ENCODE assay signal across 8 cellular contexts in genomic region chr7:38249849-38250248, GRCh38.
DNase-seq lines count a peak whose midpoint lies in the region; ATAC-seq lines count a peak whose summit lies in the region.
"Not testable (repeated sequence)": the region's sequence is repeated elsewhere in the genome, so short reads cannot be mapped to it uniquely, and the experiment has no call there.

No MANE protein-coding gene starts in this region.

- peaks cover 9 to 42% of the 10 kb centered on the region in 2 donors for H3K36me3 Mint-ChIP-seq in CD4-positive, alpha-beta memory T cell
- peaks cover 41% of the 10 kb centered on the region for H3K36me3 Mint-ChIP-seq in activated CD4-positive, alpha-beta memory T cell treated with anti-CD3 and anti-CD28 coated beads, Interleukin-2, amount 10 ng/mL, durations not matched to agents 7 days and 5 days (ENCODE audit: low read depth)
- H3K36me3 Mint-ChIP-seq in memory B cell = not testable (repeated sequence)

- not testable (repeated sequence) for H3K27me3 Mint-ChIP-seq in CD4-positive, alpha-beta memory T cell; activated CD4-positive, alpha-beta memory T cell treated with anti-CD3 and anti-CD28 coated beads, Interleukin-2, amount 10 ng/mL, durations not matched to agents 7 days and 5 days; memory B cell

- H3K4me1 ChIP-seq in CD4-positive, alpha-beta memory T cell (ENCODE audit: insufficient read depth, low read length) = not testable (repeated sequence)

- not testable (repeated sequence) for H3K27ac ChIP-seq in CD4-positive, alpha-beta memory T cell (ENCODE audit: low read depth, low read length)

- peak; percentile 97 for ATAC-seq in GM18858 (IDR thresholded peaks at IDR 0.05; ENCODE audit: unreplicated experiment)
- ATAC-seq in GM19467 (IDR thresholded peaks at IDR 0.05; ENCODE audit: unreplicated experiment) = peak; percentile 92
- peak; percentile 89 for ATAC-seq in HG02623 (IDR thresholded peaks at IDR 0.05; ENCODE audit: unreplicated experiment)
- ATAC-seq in HG03196 (IDR thresholded peaks at IDR 0.05; ENCODE audit: unreplicated experiment) = peak; percentile 84
- ATAC-seq in memory B cell (ENCODE audit: low read depth) = peak; percentile 76

- H3K4me3 ChIP-seq in CD4-positive, alpha-beta memory T cell (ENCODE audit: low read length in 2 of 2) = not testable (repeated sequence)

- CTCF ChIA-PET in CD4-positive, alpha-beta memory T cell (lab: Charles Lee; ENCODE audit: partially characterized antibody); activated CD4-positive, alpha-beta memory T cell treated with anti-CD3 and anti-CD28 coated beads, Interleukin-2, amount 10 ng/mL, durations not matched to agents 7 days and 5 days (lab: Charles Lee): not testable (repeated sequence)

- not testable (repeated sequence) for H3K36me3 ChIP-seq in CD4-positive, alpha-beta memory T cell (ENCODE audit: insufficient read depth, low read length)

- POLR2A ChIA-PET in CD4-positive, alpha-beta memory T cell (lab: Charles Lee; ENCODE audit: partially characterized antibody); activated CD4-positive, alpha-beta memory T cell treated with anti-CD3 and anti-CD28 coated beads, Interleukin-2, amount 10 ng/mL, durations not matched to agents 7 days and 5 days (lab: Charles Lee): not testable (repeated sequence)

- not testable (repeated sequence) for H3K9me3 Mint-ChIP-seq in CD4-positive, alpha-beta memory T cell; activated CD4-positive, alpha-beta memory T cell treated with anti-CD3 and anti-CD28 coated beads, Interleukin-2, amount 10 ng/mL, durations not matched to agents 7 days and 5 days; memory B cell

- H3K27me3 ChIP-seq in CD4-positive, alpha-beta memory T cell (ENCODE audit: insufficient read depth, low read length) = not testable (repeated sequence)

- intact Hi-C loops in CD4-positive, alpha-beta memory T cell (cut with micrococcal nuclease) = not testable (repeated sequence)

- H3K27ac Mint-ChIP-seq in CD4-positive, alpha-beta memory T cell = peak overlapping the region in 2 of 7 donors; percentile 25 to 46
- peak overlapping the region; percentile 10 for H3K27ac Mint-ChIP-seq in activated CD4-positive, alpha-beta memory T cell treated with anti-CD3 and anti-CD28 coated beads, Interleukin-2, amount 10 ng/mL, durations not matched to agents 7 days and 5 days
- not testable (repeated sequence) for H3K27ac Mint-ChIP-seq in memory B cell

- not testable (repeated sequence) for H3K9me3 ChIP-seq in CD4-positive, alpha-beta memory T cell (ENCODE audit: control insufficient read depth in 1 of 2, low read length in 2 of 2)

- not testable (repeated sequence) for DNase-seq in CD4-positive, alpha-beta memory T cell; activated CD4-positive, alpha-beta memory T cell treated with anti-CD3 and anti-CD28 coated beads, Interleukin-2, amount 10 ng/mL, durations not matched to agents 7 days and 5 days; memory B cell (ENCODE audit: low spot score in 2 of 2)
- peak; percentile 80 for DNase-seq in MV-4-11 (lab: John Stamatoyannopoulos, UW)

- H3K4me3 Mint-ChIP-seq in CD4-positive, alpha-beta memory T cell = peak overlapping the region in 7 of 8 donors; percentile 20 to 79 (median 60)
- peak overlapping the region; percentile 63 for H3K4me3 Mint-ChIP-seq in activated CD4-positive, alpha-beta memory T cell treated with anti-CD3 and anti-CD28 coated beads, Interleukin-2, amount 10 ng/mL, durations not matched to agents 7 days and 5 days
- H3K4me3 Mint-ChIP-seq in memory B cell = not testable (repeated sequence)

- peaks cover 3 to 35% (median 13%) of the 10 kb centered on the region in 4 donors for H3K4me1 Mint-ChIP-seq in CD4-positive, alpha-beta memory T cell
- H3K4me1 Mint-ChIP-seq in activated CD4-positive, alpha-beta memory T cell treated with anti-CD3 and anti-CD28 coated beads, Interleukin-2, amount 10 ng/mL, durations not matched to agents 7 days and 5 days = peaks cover 19% of the 10 kb centered on the region
- H3K4me1 Mint-ChIP-seq in memory B cell = not testable (repeated sequence)
